21 cellular contexts compared by ENCODE assay signal in genomic region chr6:129920103-129920798, GRCh38. TPM values are rescaled to one million over a fixed set of nuclear protein-coding genes. Genes with fewer than 3 reads are reported as not detected.
DNase-seq lines count a peak whose midpoint lies in the region; TF ChIP-seq lines count a peak whose summit lies in the region.
"Had no signal": no experiment of that assay in that cellular context is flagged by ENCODE, and none has a peak within 500 bp of the region (broad histone marks: within the 10 kb centered on the region; RNA-seq: fewer than 3 reads in every experiment).

No MANE protein-coding gene starts in this region.

- CTCF ChIA-PET in GM10248 (lab: Yijun Ruan, JAX), result interaction anchor here (0.6 to 2.5 kb wide), 6 partner anchors 10 to 46 kb away, joined by 3 to 11 read pairs (median 3); no protein-coding TSS in a partner anchor

- POLR2A ChIA-PET in GM10248 (lab: Yijun Ruan, JAX), result no interaction called here

- intact Hi-C loops in activated T-helper 1 cell treated with anti-CD3 and anti-CD28 coated beads, Interleukin-12 subunit alpha, Interleukin-12 subunit beta, Interleukin-2, Interleukin-4 antibody, amounts not matched to agents 30 ng/mL and 10 ng/mL and 1 ng/mL, durations not matched to agents 14 hours and 24 hours and 36 hours (cut with micrococcal nuclease), result no loop called here

- no peaks in the 10 kb centered on the region for H3K4me1 Mint-ChIP-seq in activated T-helper 1 cell treated with anti-CD3 and anti-CD28 coated beads, Interleukin-12 subunit alpha, Interleukin-12 subunit beta, Interleukin-2, Interleukin-4 antibody, amounts not matched to agents 30 ng/mL and 10 ng/mL and 1 ng/mL, durations not matched to agents 14 hours and 24 hours and 36 hours (ENCODE audit: low read depth)
- H3K4me1 Mint-ChIP-seq: activated CD4-positive, alpha-beta T cell treated with anti-CD3 and anti-CD28 coated beads, Interleukin-2, amount 10 ng/mL, durations not matched to agents 24 days and 14 days; activated naive CD4-positive, alpha-beta T cell treated with anti-CD3 and anti-CD28 coated beads, Interleukin-2, amount 10 ng/mL, durations not matched to agents 7 days and 5 days had no signal

- in situ Hi-C loops in astrocyte of the spinal cord (cut with HindIII; ENCODE audit: low sequenced_read_pairs), result no loop called here

- no peak overlapping the region for H3K27ac Mint-ChIP-seq in activated T-helper 1 cell treated with anti-CD3 and anti-CD28 coated beads, Interleukin-12 subunit alpha, Interleukin-12 subunit beta, Interleukin-2, Interleukin-4 antibody, amounts not matched to agents 30 ng/mL and 10 ng/mL and 1 ng/mL, durations not matched to agents 14 hours and 24 hours and 36 hours
- H3K27ac Mint-ChIP-seq: activated CD4-positive, alpha-beta T cell treated with anti-CD3 and anti-CD28 coated beads, Interleukin-2, amount 10 ng/mL, durations not matched to agents 24 days and 14 days; activated naive CD4-positive, alpha-beta T cell treated with anti-CD3 and anti-CD28 coated beads, Interleukin-2, amount 10 ng/mL, durations not matched to agents 7 days and 5 days; CD8-positive, alpha-beta memory T cell had no signal

- H3K4me3 Mint-ChIP-seq in activated T-helper 1 cell treated with anti-CD3 and anti-CD28 coated beads, Interleukin-12 subunit alpha, Interleukin-12 subunit beta, Interleukin-2, Interleukin-4 antibody, amounts not matched to agents 30 ng/mL and 10 ng/mL and 1 ng/mL, durations not matched to agents 14 hours and 24 hours and 36 hours, result no peak overlapping the region
- H3K4me3 Mint-ChIP-seq: activated CD4-positive, alpha-beta T cell treated with anti-CD3 and anti-CD28 coated beads, Interleukin-2, amount 10 ng/mL, durations not matched to agents 24 days and 14 days; activated naive CD4-positive, alpha-beta T cell treated with anti-CD3 and anti-CD28 coated beads, Interleukin-2, amount 10 ng/mL, durations not matched to agents 7 days and 5 days had no signal

- peak; percentile 9 for DNase-seq in AG20443 (ENCODE audit: low spot score)
- peak; percentile 3 for DNase-seq in LoVo (ENCODE audit: low spot score)
- peak; percentile 8 for DNase-seq in astrocyte of the spinal cord (ENCODE audit: low read depth, low spot score)
- peak; percentile 18 for DNase-seq in kidney tubule cell (ENCODE audit: low spot score)
- DNase-seq in activated T-helper 1 cell treated with anti-CD3 and anti-CD28 coated beads, Interleukin-12 subunit alpha, Interleukin-12 subunit beta, Interleukin-2, Interleukin-4 antibody, amounts not matched to agents 30 ng/mL and 10 ng/mL and 1 ng/mL, durations not matched to agents 14 hours and 24 hours and 36 hours (ENCODE audit: low spot score), result no peak
- no peak for DNase-seq in NCI-H526 (lab: John Stamatoyannopoulos, UW)
- no peak for DNase-seq in NCI-H2196 (lab: John Stamatoyannopoulos, UW; ENCODE audit: unreplicated experiment)
- DNase-seq in GM10248 (ENCODE audit: extremely low spot score), result no peak
- DNase-seq: activated CD4-positive, alpha-beta T cell treated with anti-CD3 and anti-CD28 coated beads, Interleukin-2, amount 10 ng/mL, durations not matched to agents 24 days and 14 days; activated naive CD4-positive, alpha-beta T cell treated with anti-CD3 and anti-CD28 coated beads, Interleukin-2, amount 10 ng/mL, durations not matched to agents 7 days and 5 days; activated T-cell treated with anti-CD3 and anti-CD28 coated beads for 4 hours; CD8-positive, alpha-beta memory T cell; hypothalamus; NCI-H2029 treated with DMSO at 0.1 percent for 48 hours; NCI-H524; stimulated activated CD4-positive, alpha-beta T cell treated with anti-CD3 and anti-CD28 coated beads, Interleukin-1b, Interleukin-23, amount 100 ng/mL, for 48 hours; stomach; T-helper 9 cell had no signal

- no peaks in the 10 kb centered on the region for H3K36me3 Mint-ChIP-seq in activated T-helper 1 cell treated with anti-CD3 and anti-CD28 coated beads, Interleukin-12 subunit alpha, Interleukin-12 subunit beta, Interleukin-2, Interleukin-4 antibody, amounts not matched to agents 30 ng/mL and 10 ng/mL and 1 ng/mL, durations not matched to agents 14 hours and 24 hours and 36 hours (ENCODE audit: low read depth)
- H3K36me3 Mint-ChIP-seq: activated naive CD4-positive, alpha-beta T cell treated with anti-CD3 and anti-CD28 coated beads, Interleukin-2, amount 10 ng/mL, durations not matched to agents 7 days and 5 days; CD8-positive, alpha-beta memory T cell had no signal

- H3K4me3 ChIP-seq in astrocyte of the spinal cord (ENCODE audit: low read depth, low read length), result no peak overlapping the region
- H3K4me3 ChIP-seq: breast epithelium, right atrium auricular region, stomach had no signal

- H3K9me3 Mint-ChIP-seq in activated T-helper 1 cell treated with anti-CD3 and anti-CD28 coated beads, Interleukin-12 subunit alpha, Interleukin-12 subunit beta, Interleukin-2, Interleukin-4 antibody, amounts not matched to agents 30 ng/mL and 10 ng/mL and 1 ng/mL, durations not matched to agents 14 hours and 24 hours and 36 hours, result no peaks in the 10 kb centered on the region
- H3K9me3 Mint-ChIP-seq: activated CD4-positive, alpha-beta T cell treated with anti-CD3 and anti-CD28 coated beads, Interleukin-2, amount 10 ng/mL, durations not matched to agents 24 days and 14 days; activated naive CD4-positive, alpha-beta T cell treated with anti-CD3 and anti-CD28 coated beads, Interleukin-2, amount 10 ng/mL, durations not matched to agents 7 days and 5 days; CD8-positive, alpha-beta memory T cell had no signal

- peaks cover 7% of the 10 kb centered on the region for H3K27me3 Mint-ChIP-seq in activated T-helper 1 cell treated with anti-CD3 and anti-CD28 coated beads, Interleukin-12 subunit alpha, Interleukin-12 subunit beta, Interleukin-2, Interleukin-4 antibody, amounts not matched to agents 30 ng/mL and 10 ng/mL and 1 ng/mL, durations not matched to agents 14 hours and 24 hours and 36 hours (ENCODE audit: insufficient read depth)
- H3K27me3 Mint-ChIP-seq: CD8-positive, alpha-beta memory T cell had no signal

- TF ChIP-seq CTCF in astrocyte of the spinal cord (IDR thresholded peaks at IDR 0.05; ENCODE audit: low read depth, low read length) (no peak), GM10248 (IDR thresholded peaks at IDR 0.05; ENCODE audit: control extremely low read depth, extremely low read depth, low read depth, missing control alignments) (no peak)

RNA-seq across cellular contexts. Expression of gene TMEM244, which starts 59.1 kb away (rescaled TPM):
- total RNA-seq in activated T-helper 1 cell treated with anti-CD3 and anti-CD28 coated beads, Interleukin-12 subunit alpha, Interleukin-12 subunit beta, Interleukin-2, Interleukin-4 antibody, amounts not matched to agents 30 ng/mL and 10 ng/mL and 1 ng/mL, durations not matched to agents 14 hours and 24 hours and 36 hours, result not detected in 2 replicates
- total RNA-seq: activated CD4-positive, alpha-beta T cell treated with anti-CD3 and anti-CD28 coated beads, Interleukin-2, amount 10 ng/mL, durations not matched to agents 24 days and 14 days; breast epithelium; right atrium auricular region; SK-MEL-5; stomach had no signal

Comparison
In these comparisons a context has a peak if more than half of its experiments do, and no peak if none do; other contexts are left out.
1. DNase-seq: peak in AG20443 (single experiment), LoVo (single experiment), astrocyte of the spinal cord (single experiment) and kidney tubule cell (single experiment); none in activated T-helper 1 cell treated with anti-CD3 and anti-CD28 coated beads, Interleukin-12 subunit alpha, Interleukin-12 subunit beta, Interleukin-2, Interleukin-4 antibody, amounts not matched to agents 30 ng/mL and 10 ng/mL and 1 ng/mL, durations not matched to agents 14 hours and 24 hours and 36 hours (single experiment), NCI-H526 (0 of 2), NCI-H2196 (single experiment) and GM10248 (single experiment).